7 cellular contexts compared by ENCODE assay signal in the genomic region with DNA sequence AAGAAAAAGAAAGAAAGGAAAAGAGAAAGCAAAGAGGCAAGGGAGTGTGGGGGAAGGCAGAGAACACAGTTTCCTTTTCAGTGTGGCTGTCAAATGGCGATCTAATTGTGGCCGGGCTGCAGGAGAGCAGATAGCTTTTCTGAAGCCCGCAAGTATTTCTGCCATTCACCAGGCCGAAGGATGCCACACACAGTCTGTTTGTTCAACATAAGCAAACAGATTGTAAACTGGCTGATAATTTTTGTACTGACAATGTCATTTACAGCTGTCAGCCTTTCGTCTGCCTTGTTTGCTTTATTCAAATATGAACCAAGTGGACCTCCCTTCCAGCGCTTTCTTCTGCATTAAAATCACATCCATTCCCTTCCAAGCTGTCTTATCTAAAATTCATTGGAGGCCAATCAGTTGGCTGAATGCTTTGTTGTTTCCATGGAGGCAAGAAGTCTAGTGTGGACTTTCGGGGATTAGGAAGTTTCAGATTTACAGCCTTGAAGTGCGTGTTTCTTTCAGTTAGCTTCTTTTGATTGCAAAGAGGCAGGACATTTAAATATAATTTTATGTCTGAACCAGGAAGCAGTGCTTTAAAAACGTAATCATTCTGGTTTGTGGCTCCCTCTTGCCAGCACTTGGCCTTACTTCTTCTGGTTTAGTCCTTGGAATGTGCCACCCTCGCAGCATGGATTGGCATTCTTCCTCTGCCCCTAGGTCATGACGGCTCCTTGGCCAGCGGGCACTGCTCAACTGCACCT.
A peak's percentile ranks its signal among the peaks of the same experiment; 100 is the strongest.
DNase-seq lines count a peak whose midpoint lies in the region; ATAC-seq and TF ChIP-seq lines count a peak whose summit lies in the region.

No MANE protein-coding gene starts in this region.

- no peak for TF ChIP-seq CTCF in testis (IDR thresholded peaks at IDR 0.05)

- H3K4me3 ChIP-seq in HUES6 (ENCODE audit: low read depth, low read length) (peak overlapping the region; percentile 42; the same call in 1 of the 2 replicates), SJCRH30 (peak overlapping the region; percentile 54), testis (peak overlapping the region in 1 of 2 donors; percentile 27)

- H3K9me3 ChIP-seq in HUES6 (ENCODE audit: control insufficient read depth, insufficient read depth, low read depth, low read length), result no peaks in the 10 kb centered on the region
- no peaks in the 10 kb centered on the region for H3K9me3 ChIP-seq in SJCRH30 (replicated peaks)
- H3K9me3 ChIP-seq in testis, result no peaks in the 10 kb centered on the region

- 13 to 18% methylated on average over 12 of the region's 12 CpGs for WGBS in testis, 2 donors

- ATAC-seq in HG02970 (IDR thresholded peaks at IDR 0.05; ENCODE audit: low FRiP score, unreplicated experiment), result no peak

- DNase-seq in SJCRH30 (peak; percentile 47 to 59), left kidney (ENCODE audit: low read depth, low spot score) (peak; percentile 43), testis (peak; percentile 25), MV-4-11 (lab: John Stamatoyannopoulos, UW) (no peak), NCI-H1694 (lab: John Stamatoyannopoulos, UW) (no peak)

- H3K27me3 ChIP-seq in HUES6 (ENCODE audit: control insufficient read depth, insufficient read depth, low read length) (peaks cover 40% of the 10 kb centered on the region), SJCRH30 (no peaks in the 10 kb centered on the region), testis (no peaks in the 10 kb centered on the region)

- H3K9ac ChIP-seq in HUES6 (ENCODE audit: low read length), result no peak overlapping the region

- intact Hi-C loops in testis (cut with DNase I; ENCODE audit: low total_unique reads), result no loop called here

- no peaks in the 10 kb centered on the region for H3K36me3 ChIP-seq in HUES6 (ENCODE audit: control insufficient read depth, insufficient read depth, low read length)
- H3K36me3 ChIP-seq in SJCRH30, result no peaks in the 10 kb centered on the region
- H3K36me3 ChIP-seq in testis (ENCODE audit: low read depth, missing control alignments), result no peaks in the 10 kb centered on the region

- H3K4me1 ChIP-seq in HUES6 (ENCODE audit: control insufficient read depth, insufficient read depth, low read length), result peaks cover 23% of the 10 kb centered on the region
- peaks cover 9% of the 10 kb centered on the region; the same call in 1 of the 2 replicates for H3K4me1 ChIP-seq in SJCRH30
- peaks cover 7% of the 10 kb centered on the region for H3K4me1 ChIP-seq in testis

- no peak overlapping the region for H3K27ac ChIP-seq in HUES6 (ENCODE audit: low read depth, low read length)
- H3K27ac ChIP-seq in SJCRH30, result peak overlapping the region; percentile 42
- H3K27ac ChIP-seq in testis, result no peak overlapping the region

- TF ChIP-seq POLR2A in testis (IDR thresholded peaks at IDR 0.05), result no peak

Comparison
In these comparisons a context has a peak if more than half of its experiments do, and no peak if none do; other contexts are left out.
1. DNase-seq: peak in SJCRH30 (2 of 2), left kidney (single experiment) and testis (single experiment); none in MV-4-11 (single experiment) and NCI-H1694 (single experiment).